ENCODE assay signal across 8 cellular contexts in the genomic region with DNA sequence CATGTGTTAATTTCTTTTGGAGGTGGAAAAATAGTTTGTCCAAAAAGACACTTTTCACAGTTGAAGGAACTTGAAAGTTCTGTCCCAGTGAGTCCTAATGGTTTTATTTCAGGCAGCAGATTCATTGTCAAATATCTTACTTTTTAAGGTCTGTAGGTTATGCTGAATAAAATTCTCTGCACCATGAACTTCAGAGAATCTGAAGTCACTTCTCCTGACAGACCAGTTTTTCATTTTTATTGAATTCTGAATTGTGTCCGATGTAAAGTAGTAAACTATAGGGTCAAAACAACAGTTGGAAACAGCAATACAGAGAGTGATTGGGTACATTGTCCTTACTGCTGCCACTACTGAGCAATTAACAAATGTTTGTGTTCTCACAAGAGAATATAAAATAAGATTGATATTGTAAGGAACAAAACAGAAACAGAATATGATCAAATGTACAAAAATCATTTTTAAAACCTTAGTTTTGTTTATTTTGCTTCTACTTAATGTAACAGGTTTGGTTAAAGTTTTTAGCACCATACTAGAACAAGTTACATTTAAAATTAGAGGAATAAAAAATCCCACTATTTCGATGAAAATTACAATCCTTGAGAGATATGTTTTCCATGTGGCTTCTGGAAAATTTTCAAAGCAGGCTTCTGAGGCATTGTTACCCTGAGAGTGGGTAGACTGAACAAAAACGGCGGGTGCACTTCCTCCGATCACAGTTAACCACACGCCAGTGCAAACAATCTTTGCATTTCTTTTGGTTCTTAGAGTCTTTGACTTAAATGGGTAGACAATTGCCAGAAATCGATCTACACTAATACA. TPM values are rescaled to one million over a fixed set of nuclear protein-coding genes. Genes with fewer than 3 reads are reported as not detected.
DNase-seq lines count a peak whose midpoint lies in the region; TF ChIP-seq lines count a peak whose summit lies in the region.

No MANE protein-coding gene starts in this region.

- peak overlapping the region; percentile 95 for H3K27ac Mint-ChIP-seq in chondrocyte (ENCODE audit: unreplicated experiment)

- H3K27me3 ChIP-seq in vagina = no peaks in the 10 kb centered on the region

- TF ChIP-seq CTCF in chondrocyte (IDR thresholded peaks at IDR 0.05) = no peak
- TF ChIP-seq CTCF in vagina (IDR thresholded peaks at IDR 0.05) = no peak

- no peak for TF ChIP-seq POLR2A in vagina (IDR thresholded peaks at IDR 0.05)

- H3K27me3 Mint-ChIP-seq in chondrocyte (ENCODE audit: low read depth) = no peaks in the 10 kb centered on the region

- DNase-seq in stimulated activated naive CD4-positive, alpha-beta T cell (lab: John Stamatoyannopoulos, UW) = peak in 5 of 6 experiments; percentile 3 to 54 (median 31)
- DNase-seq in stimulated activated naive CD4-positive, alpha-beta T cell treated with Interleukin-2 at 50 U/mL for 16 hours (lab: John Stamatoyannopoulos, UW) = no peak
- no peak for DNase-seq in chondrocyte (ENCODE audit: low spot score)
- peak; percentile 44 for DNase-seq in medulla oblongata (ENCODE audit: extremely low spot score)
- no peak for DNase-seq in vagina (ENCODE audit: extremely low spot score in 2 of 2)
- DNase-seq in SHP77 treated with DMSO at 0.1 percent for 48 hours (lab: John Stamatoyannopoulos, UW) = no peak
- DNase-seq in NCI-H2029 treated with DMSO at 0.1 percent for 48 hours (lab: John Stamatoyannopoulos, UW) = no peak
- DNase-seq in NAMALWA (ENCODE audit: low spot score) = no peak

- intact Hi-C loops in vagina (cut with DNase I) = loop anchor here (10.0 kb wide), 1 partner anchor 107 kb away; a partner anchor contains a TSS

- H3K36me3 ChIP-seq in vagina = no peaks in the 10 kb centered on the region

- no peaks in the 10 kb centered on the region for H3K9me3 Mint-ChIP-seq in chondrocyte (ENCODE audit: low read depth)

- peak overlapping the region; percentile 56 to 68 for H3K4me3 ChIP-seq in vagina

- peaks cover 11% of the 10 kb centered on the region for H3K36me3 Mint-ChIP-seq in chondrocyte (ENCODE audit: low read depth)

- peak overlapping the region; percentile 88 for H3K27ac ChIP-seq in vagina

- peaks cover 43% of the 10 kb centered on the region for H3K4me1 ChIP-seq in vagina

- H3K4me3 Mint-ChIP-seq in chondrocyte (ENCODE audit: unreplicated experiment) = peak overlapping the region; percentile 79

- H3K4me1 Mint-ChIP-seq in chondrocyte (ENCODE audit: low read depth) = peaks cover 34% of the 10 kb centered on the region

- H3K9me3 ChIP-seq in vagina = no peaks in the 10 kb centered on the region

RNA-seq across cellular contexts. Expression of a gene that starts 1.4 kb away (rescaled TPM):
- total RNA-seq in chondrocyte (3.9 to 5.4 TPM (median 4.1 TPM) in 3 replicates), vagina (43.2 TPM)

Comparison
In these comparisons a context has a peak if more than half of its experiments do, and no peak if none do; other contexts are left out.
1. DNase-seq: peak in stimulated activated naive CD4-positive, alpha-beta T cell (5 of 6) and medulla oblongata (single experiment); none in stimulated activated naive CD4-positive, alpha-beta T cell treated with Interleukin-2 at 50 U/mL for 16 hours (single experiment), chondrocyte (single experiment), vagina (0 of 2), SHP77 treated with DMSO at 0.1 percent for 48 hours (single experiment), NCI-H2029 treated with DMSO at 0.1 percent for 48 hours (single experiment) and NAMALWA (single experiment).